15 cellular contexts compared by ENCODE assay signal in genomic region chr22:29788339-29789279, GRCh38.
"Had no signal": no experiment of that assay in that cellular context is flagged by ENCODE, and none has a peak within 500 bp of the region (broad histone marks: within the 10 kb centered on the region; RNA-seq: fewer than 3 reads in every experiment).

No MANE protein-coding gene starts in this region.

- H3K27ac Mint-ChIP-seq: activated CD4-positive, alpha-beta T cell treated with anti-CD3 and anti-CD28 coated beads, Interleukin-2, amount 10 ng/mL, durations not matched to agents 7 days and 5 days; activated naive CD4-positive, alpha-beta T cell treated with anti-CD3 and anti-CD28 coated beads for 36 hours; activated T-helper 2 cell treated with anti-CD3 and anti-CD28 coated beads, Interferon-gamma antibody, Interleukin-2, Interleukin-4, amounts not matched to agents 10 μg/mL and 5 μg/mL and 100 μg/mL, durations not matched to agents 14 hours and 24 hours and 36 hours; stimulated activated naive CD8-positive, alpha-beta T cell treated with anti-CD3 and anti-CD28 coated beads, Interleukin-15, Interleukin-2, amounts not matched to agents 100 ng/mL and 50 ng/mL, for 24 hours had no signal

- H3K4me1 ChIP-seq: colonic mucosa had no signal

- H3K4me3 ChIP-seq: colonic mucosa, esophagus squamous epithelium, hepatocyte, lung, right atrium auricular region, skin epidermis, upper lobe of left lung had no signal

- H3K9me3 Mint-ChIP-seq: activated CD4-positive, alpha-beta T cell treated with anti-CD3 and anti-CD28 coated beads, Interleukin-2, amount 10 ng/mL, durations not matched to agents 7 days and 5 days; activated naive CD4-positive, alpha-beta T cell treated with anti-CD3 and anti-CD28 coated beads for 36 hours; activated T-helper 2 cell treated with anti-CD3 and anti-CD28 coated beads, Interferon-gamma antibody, Interleukin-2, Interleukin-4, amounts not matched to agents 10 μg/mL and 5 μg/mL and 100 μg/mL, durations not matched to agents 14 hours and 24 hours and 36 hours; stimulated activated naive CD8-positive, alpha-beta T cell treated with anti-CD3 and anti-CD28 coated beads, Interleukin-15, Interleukin-2, amounts not matched to agents 100 ng/mL and 50 ng/mL, for 24 hours had no signal

- H3K4me1 Mint-ChIP-seq: activated CD4-positive, alpha-beta T cell treated with anti-CD3 and anti-CD28 coated beads, Interleukin-2, amount 10 ng/mL, durations not matched to agents 7 days and 5 days had no signal

- H3K4me3 Mint-ChIP-seq: activated CD4-positive, alpha-beta T cell treated with anti-CD3 and anti-CD28 coated beads, Interleukin-2, amount 10 ng/mL, durations not matched to agents 7 days and 5 days; activated naive CD4-positive, alpha-beta T cell treated with anti-CD3 and anti-CD28 coated beads for 36 hours; stimulated activated naive CD8-positive, alpha-beta T cell treated with anti-CD3 and anti-CD28 coated beads, Interleukin-15, Interleukin-2, amounts not matched to agents 100 ng/mL and 50 ng/mL, for 24 hours had no signal

- H3K9me3 ChIP-seq: colonic mucosa, esophagus squamous epithelium, neutrophil, right atrium auricular region, upper lobe of left lung had no signal

- H3K27ac ChIP-seq: colonic mucosa, hepatocyte, neutrophil, right atrium auricular region, skin epidermis, upper lobe of left lung had no signal

- H3K27me3 Mint-ChIP-seq: activated CD4-positive, alpha-beta T cell treated with anti-CD3 and anti-CD28 coated beads, Interleukin-2, amount 10 ng/mL, durations not matched to agents 7 days and 5 days; stimulated activated naive CD8-positive, alpha-beta T cell treated with anti-CD3 and anti-CD28 coated beads, Interleukin-15, Interleukin-2, amounts not matched to agents 100 ng/mL and 50 ng/mL, for 24 hours had no signal

- DNase-seq: activated CD4-positive, alpha-beta T cell treated with anti-CD3 and anti-CD28 coated beads, Interleukin-2, amount 10 ng/mL, durations not matched to agents 7 days and 5 days; activated naive CD4-positive, alpha-beta T cell treated with anti-CD3 and anti-CD28 coated beads for 36 hours; central memory CD4-positive, alpha-beta T cell; colonic mucosa; esophagus squamous epithelium; islet precursor cell; stimulated activated CD4-positive, alpha-beta T cell treated with anti-CD3 and anti-CD28 coated beads, Interleukin-4, amount 100 ng/mL, for 24 hours had no signal

- H3K27me3 ChIP-seq: colonic mucosa, esophagus squamous epithelium, hepatocyte, neutrophil, right atrium auricular region, upper lobe of left lung had no signal
